Comparison of ENCODE assay signal across 31 cellular contexts in the genomic region with DNA sequence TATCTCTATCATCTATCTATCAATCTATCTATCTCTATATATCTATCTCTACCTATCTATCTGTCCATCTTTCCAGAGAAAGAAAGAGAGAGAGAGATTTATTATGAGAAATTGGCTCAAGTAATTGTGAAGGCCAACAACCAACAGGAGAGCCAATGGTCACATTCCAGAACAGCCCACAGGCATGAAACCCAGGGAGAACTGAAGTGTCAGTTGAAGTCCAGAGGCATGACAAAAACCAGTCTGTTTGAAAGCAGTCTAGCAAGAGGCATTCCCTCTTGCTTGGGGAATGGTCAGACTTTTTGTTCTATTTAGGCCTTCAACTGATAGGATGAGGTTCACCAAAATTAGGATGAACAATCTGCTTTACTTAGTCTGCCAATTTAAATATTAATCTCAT.
DNase-seq lines count a peak whose midpoint lies in the region; ATAC-seq lines count a peak whose summit lies in the region.
"Had no signal": no experiment of that assay in that cellular context is flagged by ENCODE, and none has a peak within 500 bp of the region (broad histone marks: within the 10 kb centered on the region; RNA-seq: fewer than 3 reads in every experiment).

No MANE protein-coding gene starts in this region.

- H3K27me3 ChIP-seq in GM23248 (replicated peaks; ENCODE audit: insufficient read depth), result no peaks in the 10 kb centered on the region; the same call in 1 of the 2 replicates
- H3K27me3 ChIP-seq: foreskin keratinocyte, heart left ventricle, Peyer's patch, testis, uterus had no signal

- H3K36me3 ChIP-seq in GM23248 (ENCODE audit: low read depth), result no peaks in the 10 kb centered on the region
- H3K36me3 ChIP-seq: heart left ventricle, lower lobe of right lung, Peyer's patch, uterus had no signal

- H3K9ac ChIP-seq in GM23248, result no peak overlapping the region

- no peaks in the 10 kb centered on the region for H3K9me3 ChIP-seq in GM23248 (ENCODE audit: low read depth)
- H3K9me3 ChIP-seq: heart left ventricle, lower lobe of right lung, Peyer's patch, testis, uterus had no signal

- no peaks in the 10 kb centered on the region for H3F3A ChIP-seq in GM23248 (ENCODE audit: insufficient read depth)

- DNase-seq in A172 (ENCODE audit: low spot score) (peak; percentile 3), GM23248 (peak; percentile 38), astrocyte of the hippocampus (ENCODE audit: low read depth, low spot score) (peak; percentile 77), hepatic stellate cell (ENCODE audit: low spot score) (peak; percentile 26), C1 segment of cervical spinal cord (lab: John Stamatoyannopoulos, UW) (no peak), CD1c-positive myeloid dendritic cell (ENCODE audit: extremely low spot score) (no peak), sciatic nerve (ENCODE audit: low spot score) (no peak)
- DNase-seq: 8988T; activated CD8-positive, alpha-beta memory T cell treated with anti-CD3 and anti-CD28 coated beads, Interleukin-2, amount 50 U/mL, for 48 hours; activated CD8-positive, alpha-beta T cell treated with anti-CD3 and anti-CD28 coated beads for 36 hours; activated naive CD4-positive, alpha-beta T cell treated with anti-CD3 and anti-CD28 coated beads, Interleukin-2, amount 50 U/mL, for 16 hours; amygdala; caudate nucleus; cortex of kidney; DMS153; effector memory CD8-positive, alpha-beta T cell; erythroblast; foreskin keratinocyte; H7; heart left ventricle; lower lobe of right lung; NCI-H2107; NCI-H345; Peyer's patch; SHP77 treated with DMSO at 0.1 percent for 48 hours; stimulated activated naive CD4-positive, alpha-beta T cell; testis; uterus had no signal

- ATAC-seq in activated CD4-positive, CD25-positive, alpha-beta regulatory T cell treated with anti-CD3 and anti-CD28 coated beads, Interleukin-2, amount 50 U/mL, for 24 hours, result no peak
- ATAC-seq in sciatic nerve, result no peak
- ATAC-seq: activated CD8-positive, alpha-beta T cell treated with anti-CD3 and anti-CD28 coated beads for 36 hours; activated T-helper 17 cell treated with anti-CD3 and anti-CD28 coated beads, Interleukin-2, amount 50 U/mL, for 72 hours; effector memory CD8-positive, alpha-beta T cell; foreskin keratinocyte; heart left ventricle; lower lobe of right lung; natural killer cell treated with Interleukin-12 subunit alpha and Interleukin-12 subunit beta and Interleukin-15 and Interleukin-18, amount 100 ng/mL, for 72 hours had no signal

- H4K20me1 ChIP-seq in GM23248 (ENCODE audit: insufficient read depth), result no peaks in the 10 kb centered on the region

- H3K79me2 ChIP-seq in GM23248 (ENCODE audit: insufficient read depth), result no peaks in the 10 kb centered on the region

- H3K4me2 ChIP-seq in GM23248 (ENCODE audit: unreplicated experiment), result no peak overlapping the region

- no peaks in the 10 kb centered on the region for H3K9me2 ChIP-seq in GM23248 (ENCODE audit: insufficient read depth)

- in situ Hi-C loops in GM23248 (cut with MboI), result no loop called here

- no peak overlapping the region for H2AFZ ChIP-seq in GM23248

- intact Hi-C loops in sciatic nerve (cut with DNase I), result no loop called here

- H3K4me3 ChIP-seq in GM23248, result no peak overlapping the region
- H3K4me3 ChIP-seq: heart left ventricle, lower lobe of right lung, Peyer's patch, testis, uterus had no signal

- H3K27ac ChIP-seq in GM23248, result no peak overlapping the region
- H3K27ac ChIP-seq: foreskin keratinocyte, heart left ventricle, lower lobe of right lung, Peyer's patch, testis, uterus had no signal

- H3K4me1 ChIP-seq in GM23248 (ENCODE audit: insufficient read depth), result no peaks in the 10 kb centered on the region
- H3K4me1 ChIP-seq: foreskin keratinocyte, heart left ventricle, lower lobe of right lung, Peyer's patch, testis, uterus had no signal

Comparison
In these comparisons a context has a peak if more than half of its experiments do, and no peak if none do; other contexts are left out.
1. DNase-seq: peak in A172 (single experiment), GM23248 (single experiment), astrocyte of the hippocampus (single experiment) and hepatic stellate cell (single experiment); none in C1 segment of cervical spinal cord (0 of 14), CD1c-positive myeloid dendritic cell (single experiment) and sciatic nerve (single experiment).